In the genomic region with DNA sequence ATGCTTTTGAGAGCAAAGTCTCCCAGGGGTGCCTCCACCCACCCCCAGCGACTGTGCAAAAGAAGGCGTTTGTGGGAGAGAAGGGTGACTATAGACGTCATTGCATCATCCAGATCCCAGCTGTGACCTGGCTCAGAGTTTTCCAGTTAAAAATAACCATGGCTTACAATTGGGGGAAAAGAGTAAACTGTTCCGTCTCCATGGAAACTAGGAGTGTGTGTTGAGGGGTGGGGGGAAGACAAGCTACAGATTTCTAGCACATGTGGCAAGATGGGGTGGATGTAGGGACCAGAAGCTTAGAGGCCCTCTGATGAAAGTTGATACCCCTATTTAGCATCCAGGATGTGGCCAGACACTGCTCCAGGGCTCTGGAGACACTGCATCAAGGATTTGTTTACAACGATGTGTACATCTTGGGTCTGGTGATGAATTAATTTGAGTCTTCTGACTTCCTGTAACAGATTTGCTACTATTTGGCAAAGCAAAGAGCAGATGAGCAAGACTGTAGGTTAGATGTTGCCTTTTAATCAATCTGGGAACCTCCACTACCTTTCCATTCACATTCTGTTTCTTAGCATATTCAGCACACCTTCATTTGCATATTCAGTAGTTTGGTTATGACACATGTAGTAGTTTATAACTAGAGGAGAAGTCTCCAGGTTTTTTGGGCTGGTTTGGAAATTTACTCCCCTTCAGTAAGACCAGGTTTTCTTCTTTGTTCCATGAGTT, we compare ENCODE assay signal across 8 cellular contexts. TPM values are rescaled to one million over a fixed set of nuclear protein-coding genes. Genes with fewer than 3 reads are reported as not detected.
A peak's percentile ranks its signal among the peaks of the same experiment; 100 is the strongest.
DNase-seq lines count a peak whose midpoint lies in the region; ATAC-seq and TF ChIP-seq lines count a peak whose summit lies in the region.

No MANE protein-coding gene starts in this region.

- peak; percentile 89 for DNase-seq in BJ (ENCODE audit: low read depth)
- peak; percentile 60 for DNase-seq in HT1080 (ENCODE audit: low read depth)
- DNase-seq in amniotic epithelial cell (ENCODE audit: low read depth) = peak; percentile 69
- DNase-seq in mucosa of descending colon = peak in 1 of 3 donors; percentile 8
- no peak for DNase-seq in ACHN

- POLR2A ChIA-PET in BJ (lab: Charles Lee) = interaction anchor here (0.6 kb wide), 1 partner anchor 309 kb away, joined by 3 read pairs; no protein-coding TSS in a partner anchor

- in situ Hi-C loops in ACHN (cut with HindIII; ENCODE audit: low pct_ligation_motif_present, low pct_unique_long_range_greater_than_20kb, low sequenced_read_pairs) = no loop called here

- H3K27me3 ChIP-seq in BJ (ENCODE audit: control insufficient read depth, insufficient read depth, low read length) = no peaks in the 10 kb centered on the region

- no peaks in the 10 kb centered on the region for H3K4me1 ChIP-seq in mucosa of descending colon (ENCODE audit: low read depth)

- H3K4me3 ChIP-seq in BJ (ENCODE audit: low read depth, low read length) (no peak overlapping the region), mucosa of descending colon (no peak overlapping the region)

- ATAC-seq in mucosa of descending colon (peak; percentile 50), HG03139 (IDR thresholded peaks at IDR 0.05; ENCODE audit: unreplicated experiment) (no peak), GM21723 (IDR thresholded peaks at IDR 0.05; ENCODE audit: unreplicated experiment) (no peak)
- no peak for ATAC-seq in activated CD4-positive, CD25-positive, alpha-beta regulatory T cell treated with anti-CD3 and anti-CD28 coated beads, Interleukin-2, amount 50 U/mL, for 24 hours

- intact Hi-C loops in mucosa of descending colon (cut with DNase I, micrococcal nuclease) = no loop called here

- H3K36me3 ChIP-seq in BJ (ENCODE audit: control insufficient read depth, insufficient read depth, low read length) = no peaks in the 10 kb centered on the region; the same call in 1 of the 2 replicates
- no peaks in the 10 kb centered on the region for H3K36me3 ChIP-seq in mucosa of descending colon (ENCODE audit: low read depth)

- H3K9me3 ChIP-seq in mucosa of descending colon = no peaks in the 10 kb centered on the region

- TF ChIP-seq CTCF in BJ (IDR thresholded peaks at IDR 0.05; ENCODE audit: insufficient read depth, low read depth, low read length) (no peak), mucosa of descending colon (IDR thresholded peaks at IDR 0.05) (no peak)

- CTCF ChIA-PET in BJ (lab: Yijun Ruan, JAX) = interaction anchor here (0.9 kb wide), 1 partner anchor 10 kb away, joined by 5 read pairs; no protein-coding TSS in a partner anchor

RNA-seq across cellular contexts. Expression of gene DUSP14, which starts 6.2 kb away (rescaled TPM):
- polyA plus RNA-seq in BJ (2011; rRNA removed) = 123 and 152 TPM in 2 replicates
- 54.4 and 94.0 TPM in 2 replicates for polyA minus RNA-seq in BJ (2011; rRNA and poly(A)+ RNA removed)
- 69.7 and 82.3 TPM in 2 replicates for total RNA-seq in HT1080 (2014; rRNA removed; shearing (Covaris generic))
- polyA plus RNA-seq in HT1080 (2015; cell fraction: cytosol; rRNA removed) = 55.5 and 56.1 TPM in 2 replicates
- 36.9 and 43.5 TPM in 2 replicates for polyA plus RNA-seq in HT1080 (2015; cell fraction: nucleus; rRNA removed)
- total RNA-seq in mucosa of descending colon = 1 to 10 TPM in 2 of 3 donors, under 1 TPM in 1; 0.81 to 8.2 (median 1.8) TPM
